Comparison of ENCODE assay signal across 28 cellular contexts in genomic region chr9:37778534-37778933, GRCh38.
"Had no signal": no experiment of that assay in that cellular context is flagged by ENCODE, and none has a peak within 500 bp of the region (broad histone marks: within the 10 kb centered on the region; RNA-seq: fewer than 3 reads in every experiment).

No MANE protein-coding gene starts in this region.

- H3K9me3 Mint-ChIP-seq: activated naive CD4-positive, alpha-beta T cell treated with anti-CD3 and anti-CD28 coated beads, Interleukin-2, amount 50 U/mL, for 24 hours; naive thymus-derived CD8-positive, alpha-beta T cell; neural crest cell had no signal

- H2AFZ ChIP-seq: parathyroid adenoma had no signal

- H3K79me2 ChIP-seq: parathyroid adenoma had no signal

- ATAC-seq: activated CD4-positive, CD25-positive, alpha-beta regulatory T cell treated with anti-CD3 and anti-CD28 coated beads, Interleukin-2, amount 50 U/mL, for 24 hours; body of pancreas; naive thymus-derived CD8-positive, alpha-beta T cell had no signal

- H3K4me1 ChIP-seq: parathyroid adenoma had no signal

- H3K27me3 Mint-ChIP-seq: activated naive CD4-positive, alpha-beta T cell treated with anti-CD3 and anti-CD28 coated beads, Interleukin-2, amount 50 U/mL, for 24 hours; naive thymus-derived CD8-positive, alpha-beta T cell had no signal

- H3K9ac ChIP-seq: parathyroid adenoma had no signal

- H3K27me3 ChIP-seq: body of pancreas, cardiac muscle cell, dorsolateral prefrontal cortex, right atrium auricular region, tibial nerve had no signal

- FAIRE-seq: TTC549 had no signal

- H3K27ac Mint-ChIP-seq: activated naive CD4-positive, alpha-beta T cell treated with anti-CD3 and anti-CD28 coated beads, Interleukin-2, amount 50 U/mL, for 24 hours had no signal

- H3K27ac ChIP-seq: body of pancreas, cardiac muscle cell, coronary artery, dorsolateral prefrontal cortex, parathyroid adenoma, right atrium auricular region, tibial nerve, VCaP had no signal

- DNase-seq: activated CD4-positive, alpha-beta T cell treated with anti-CD3 and anti-CD28 coated beads for 48 hours; activated CD4-positive, alpha-beta T cell treated with anti-CD3 and anti-CD28 coated beads, Interleukin-2, amount 50 U/mL, for 48 hours; activated CD8-positive, alpha-beta memory T cell treated with anti-CD3 and anti-CD28 coated beads, Interleukin-2, amount 50 U/mL, for 48 hours; activated T-cell treated with anti-CD3 and anti-CD28 coated beads, Interleukin-2, amount 50 U/mL, for 48 hours; anterior cingulate cortex; body of pancreas; dorsolateral prefrontal cortex; effector memory CD4-positive, alpha-beta T cell; foreskin fibroblast; head of caudate nucleus; hypothalamus; mesenchymal stem cell; naive thymus-derived CD8-positive, alpha-beta T cell; nucleus accumbens; stimulated activated CD4-positive, alpha-beta T cell treated with anti-CD3 and anti-CD28 coated beads, Interleukin-15, amount 100 ng/mL, for 24 hours; stimulated activated CD4-positive, alpha-beta T cell treated with anti-CD3 and anti-CD28 coated beads, Interleukin-2, amount 100 ng/mL, for 24 hours; stimulated activated naive CD4-positive, alpha-beta T cell; T-helper 9 cell had no signal

- H3K4me3 Mint-ChIP-seq: activated naive CD4-positive, alpha-beta T cell treated with anti-CD3 and anti-CD28 coated beads, Interleukin-2, amount 50 U/mL, for 24 hours; naive thymus-derived CD8-positive, alpha-beta T cell; neural crest cell had no signal

- H3K4me3 ChIP-seq: body of pancreas, cardiac muscle cell, coronary artery, dorsolateral prefrontal cortex, right atrium auricular region, tibial nerve had no signal

- H3K9me3 ChIP-seq: body of pancreas, right atrium auricular region, tibial nerve had no signal
